Comparison of ENCODE assay signal across 8 cellular contexts in the genomic region with DNA sequence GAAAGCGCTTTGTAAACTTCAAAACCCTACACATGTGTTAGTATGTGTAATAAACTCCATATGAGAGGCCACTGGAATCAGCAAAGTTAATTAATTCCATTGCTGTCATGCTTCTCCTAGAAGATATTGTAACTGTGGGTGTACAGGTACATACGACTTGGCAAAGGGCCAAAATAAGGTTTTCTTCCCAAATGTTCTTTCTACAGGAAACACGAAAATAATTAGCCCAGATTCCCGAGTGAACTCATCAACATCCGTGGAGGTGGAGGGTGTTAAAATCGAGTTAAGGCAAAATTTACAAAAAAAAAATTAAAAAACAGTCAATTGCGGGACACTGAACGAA. TPM values are rescaled to one million over a fixed set of nuclear protein-coding genes. Genes with fewer than 3 reads are reported as not detected.
A peak's percentile ranks its signal among the peaks of the same experiment; 100 is the strongest.
DNase-seq lines count a peak whose midpoint lies in the region; ATAC-seq, FAIRE-seq and TF ChIP-seq lines count a peak whose summit lies in the region.

No MANE protein-coding gene starts in this region.

- H3K27ac ChIP-seq in body of pancreas, result peak overlapping the region; percentile 40 to 91 (median 83)
- H3K27ac ChIP-seq in HepG2 (ENCODE audit: extremely low read length, insufficient read depth, low read length), result peak overlapping the region; percentile 95
- peak overlapping the region; percentile 78 to 81 for H3K27ac ChIP-seq in tibial artery

- intact Hi-C loops in body of pancreas (cut with DNase I), result no loop called here
- intact Hi-C loops in HepG2 (cut with micrococcal nuclease; ENCODE audit: unreplicated experiment), result loop anchor here (2.0 to 5.0 kb wide), 3 partner anchors 78 to 207 kb away; a partner anchor contains a TSS
- intact Hi-C loops in tibial artery (cut with DNase I; ENCODE audit: low total_unique reads), result loop anchor here (10.0 kb wide), 1 partner anchor 196 kb away; a partner anchor contains a TSS

- H3K36me3 ChIP-seq in body of pancreas (replicated peaks in 1 of 2; ENCODE audit: insufficient read depth in 1 of 2, low read depth in 2 of 2) (no peaks in the 10 kb centered on the region), HepG2 (replicated peaks in 1 of 2; ENCODE audit: control insufficient read depth in 1 of 2, insufficient read depth in 2 of 2, low read length in 2 of 2) (no peaks in the 10 kb centered on the region), tibial artery (no peaks in the 10 kb centered on the region)

- no peaks in the 10 kb centered on the region for H3K9me3 Mint-ChIP-seq in stimulated activated naive CD8-positive, alpha-beta T cell treated with anti-CD3 and anti-CD28 coated beads, Interleukin-15, Interleukin-2, amounts not matched to agents 100 ng/mL and 50 ng/mL, for 24 hours

- FAIRE-seq in HepG2 (lab: Jason Lieb, UNC), result no peak

- peaks cover 48% of the 10 kb centered on the region for H3K4me1 Mint-ChIP-seq in stimulated activated naive CD8-positive, alpha-beta T cell treated with anti-CD3 and anti-CD28 coated beads, Interleukin-15, Interleukin-2, amounts not matched to agents 100 ng/mL and 50 ng/mL, for 24 hours (ENCODE audit: low read depth)

- no peak for TF ChIP-seq EP300 in HepG2 (IDR thresholded peaks at IDR 0.05; ENCODE audit: low read depth in 2 of 2, low read length in 2 of 2)
- no peak for TF ChIP-seq EP300 in HepG2 (CRISPR knock-in tag; IDR thresholded peaks at IDR 0.05; ENCODE audit: borderline replicate concordance)

- H3K4me3 ChIP-seq in body of pancreas (peak overlapping the region; percentile 75 to 82), HepG2 (replicated peaks in 1 of 3; ENCODE audit: insufficient read depth in 1 of 3, low read depth in 2 of 3, low read length in 3 of 3) (peak overlapping the region; percentile 67 to 88 (median 86)), tibial artery (peak overlapping the region; percentile 83 to 87)

- no peak for TF ChIP-seq CTCF in body of pancreas (IDR thresholded peaks at IDR 0.05)
- no peak for TF ChIP-seq CTCF in HepG2 (CRISPR knock-in tag; IDR thresholded peaks at IDR 0.05)
- TF ChIP-seq CTCF in tibial artery (IDR thresholded peaks at IDR 0.05), result no peak

- peaks cover 4% of the 10 kb centered on the region for H3K36me3 Mint-ChIP-seq in stimulated activated naive CD8-positive, alpha-beta T cell treated with anti-CD3 and anti-CD28 coated beads, Interleukin-15, Interleukin-2, amounts not matched to agents 100 ng/mL and 50 ng/mL, for 24 hours (ENCODE audit: low read depth)

- H2AFZ ChIP-seq in HepG2 (ENCODE audit: low read length), result peak overlapping the region; percentile 98

- ATAC-seq in stimulated activated naive CD8-positive, alpha-beta T cell treated with anti-CD3 and anti-CD28 coated beads, Interleukin-15, Interleukin-2, amounts not matched to agents 100 U/mL and 50 U/mL, for 24 hours, result no peak
- peak; percentile 30 for ATAC-seq in body of pancreas
- peak; percentile 16 for ATAC-seq in HepG2
- ATAC-seq in HG03571 (IDR thresholded peaks at IDR 0.05; ENCODE audit: unreplicated experiment), result no peak

- BruUV-seq in HepG2 (replicated peaks; lab: Mats Ljungman, UMichigan), result no TSS peak

- H3K27me3 Mint-ChIP-seq in stimulated activated naive CD8-positive, alpha-beta T cell treated with anti-CD3 and anti-CD28 coated beads, Interleukin-15, Interleukin-2, amounts not matched to agents 100 ng/mL and 50 ng/mL, for 24 hours, result peaks cover 12% of the 10 kb centered on the region

- H4K20me1 ChIP-seq in HepG2 (ENCODE audit: insufficient read depth, low read length), result no peaks in the 10 kb centered on the region

- peaks cover 15% of the 10 kb centered on the region for H3K4me1 ChIP-seq in body of pancreas
- H3K4me1 ChIP-seq in HepG2 (ENCODE audit: insufficient read depth, low read length), result peaks cover 37% of the 10 kb centered on the region
- peaks cover 0 to 16% (median 6%) of the 10 kb centered on the region in 4 donors for H3K4me1 ChIP-seq in tibial artery

- peak overlapping the region; percentile 91 for H3K9ac ChIP-seq in HepG2 (ENCODE audit: insufficient read depth, low read depth, low read length)

- CTCF ChIA-PET in HepG2 (lab: Yijun Ruan, JAX; ENCODE audit: low intra/inter-chr PET ratio, low total read pairs), result no interaction called here

- H3K4me2 ChIP-seq in HepG2 (ENCODE audit: low read depth, low read length), result peak overlapping the region; percentile 81

- H3K4me3 Mint-ChIP-seq in stimulated activated naive CD8-positive, alpha-beta T cell treated with anti-CD3 and anti-CD28 coated beads, Interleukin-15, Interleukin-2, amounts not matched to agents 100 ng/mL and 50 ng/mL, for 24 hours, result peak overlapping the region; percentile 94

- H3K9me3 ChIP-seq in body of pancreas (no peaks in the 10 kb centered on the region), HepG2 (ENCODE audit: low read length) (peaks cover 7% of the 10 kb centered on the region; the same call in 1 of the 2 replicates), tibial artery (no peaks in the 10 kb centered on the region)

- no peaks in the 10 kb centered on the region for H3K27me3 ChIP-seq in body of pancreas
- peaks cover 0 to 5% of the 10 kb centered on the region in 2 experiments; a peak in 1 of 5 replicates for H3K27me3 ChIP-seq in HepG2 (ENCODE audit: control insufficient read depth in 1 of 2, insufficient read depth in 2 of 2, low read length in 2 of 2)
- no peaks in the 10 kb centered on the region for H3K27me3 ChIP-seq in tibial artery

- TF ChIP-seq POLR2A in body of pancreas (IDR thresholded peaks at IDR 0.05), result no peak
- no peak for TF ChIP-seq POLR2A in HepG2 (IDR thresholded peaks at IDR 0.05; ENCODE audit: insufficient read depth in 1 of 2, low read depth in 2 of 2, low read length in 2 of 2)

- 3 to 4% methylated on average over 8 of the region's 8 CpGs for WGBS in body of pancreas, 2 donors
- WGBS in HepG2 (ENCODE audit: low lambda C conversion rate), result 2% methylated on average over 8 of the region's 8 CpGs

- POLR2A ChIA-PET in HepG2 (lab: Yijun Ruan, JAX), result interaction anchor here (1.0 to 1.2 kb wide), 3 partner anchors 21 to 195 kb away, joined by 3 to 6 read pairs (median 5); no protein-coding TSS in a partner anchor

- DNase-seq in stimulated activated naive CD8-positive, alpha-beta T cell treated with anti-CD3 and anti-CD28 coated beads, Interleukin-15, Interleukin-2, amounts not matched to agents 100 U/mL and 50 U/mL, for 24 hours, result no peak
- DNase-seq in NCI-H2029 treated with DMSO at 0.1 percent for 48 hours (lab: John Stamatoyannopoulos, UW) (peak; percentile 57), body of pancreas (no peak), HepG2 (ENCODE audit: low spot score) (peak; percentile 34), tibial artery (no peak)
- DNase-seq in activated CD8-positive, alpha-beta memory T cell treated with anti-CD3 and anti-CD28 coated beads, Interleukin-2, amount 50 U/mL, for 48 hours, result no peak

- TF ChIP-seq RAD21 in HepG2 (CRISPR knock-in tag; IDR thresholded peaks at IDR 0.05), result no peak

- peaks cover 51% of the 10 kb centered on the region for H3K79me2 ChIP-seq in HepG2 (ENCODE audit: insufficient read depth, low read length)

- in situ Hi-C loops in HepG2 (cut with HindIII; ENCODE audit: extremely low pct_ligation_motif_present, low pct_unique_long_range_greater_than_20kb), result no loop called here

- peak overlapping the region; percentile 96 for H3K27ac Mint-ChIP-seq in stimulated activated naive CD8-positive, alpha-beta T cell treated with anti-CD3 and anti-CD28 coated beads, Interleukin-15, Interleukin-2, amounts not matched to agents 100 ng/mL and 50 ng/mL, for 24 hours

TF ChIP-seq in HepG2, 621 proteins besides CTCF, POLR2A, EP300 and RAD21 (continues in another document):
- TF ChIP-seq ATF1 (CRISPR knock-in tag; IDR thresholded peaks at IDR 0.05) (peak; percentile 19; the same call in 1 of the 2 replicates), ZKSCAN1 (IDR thresholded peaks at IDR 0.05; ENCODE audit: low read length) (no peak), KDM5A (IDR thresholded peaks at IDR 0.05; ENCODE audit: borderline replicate concordance, low read length) (peak; percentile 63; the same call in 1 of the 2 replicates), ZKSCAN8 (CRISPR knock-in tag; IDR thresholded peaks at IDR 0.05; ENCODE audit: borderline replicate concordance) (no peak)
- TF ChIP-seq, protein P1, sequence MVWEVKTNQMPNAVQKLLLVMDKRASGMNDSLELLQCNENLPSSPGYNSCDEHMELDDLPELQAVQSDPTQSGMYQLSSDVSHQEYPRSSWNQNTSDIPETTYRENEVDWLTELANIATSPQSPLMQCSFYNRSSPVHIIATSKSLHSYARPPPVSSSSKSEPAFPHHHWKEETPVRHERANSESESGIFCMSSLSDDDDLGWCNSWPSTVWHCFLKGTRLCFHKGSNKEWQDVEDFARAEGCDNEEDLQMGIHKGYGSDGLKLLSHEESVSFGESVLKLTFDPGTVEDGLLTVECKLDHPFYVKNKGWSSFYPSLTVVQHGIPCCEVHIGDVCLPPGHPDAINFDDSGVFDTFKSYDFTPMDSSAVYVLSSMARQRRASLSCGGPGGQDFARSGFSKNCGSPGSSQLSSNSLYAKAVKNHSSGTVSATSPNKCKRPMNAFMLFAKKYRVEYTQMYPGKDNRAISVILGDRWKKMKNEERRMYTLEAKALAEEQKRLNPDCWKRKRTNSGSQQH (CRISPR knock-in tag; IDR thresholded peaks at IDR 0.05; ENCODE audit: low read depth), result 0 out of 2 replicates have a peak, but pooled peaks have one; percentile 7

RNA-seq across cellular contexts. Expression of a gene that starts 0.6 kb away (rescaled TPM):
- 10 to 100 TPM; 12.2 to 19.5 TPM for total RNA-seq in body of pancreas
- 40.7 and 40.9 TPM in 2 replicates for total RNA-seq in HepG2 (2016; rRNA removed; fragmentation: Illumina TruSeq; extraction: Trizol)
- 82.7 and 85.0 TPM in 2 replicates for total RNA-seq in HepG2 (2016; cell fraction: cytosol; rRNA removed; fragmentation: Illumina TruSeq; extraction: Trizol; ENCODE audit: low read depth)
- total RNA-seq in HepG2 (2016; cell fraction: insoluble cytoplasmic fraction; rRNA removed; fragmentation: Illumina TruSeq; extraction: Trizol), result 42.0 and 42.1 TPM in 2 replicates
- 17.5 and 19.0 TPM in 2 replicates for total RNA-seq in HepG2 (2016; cell fraction: membrane; rRNA removed; fragmentation: Illumina TruSeq; extraction: Trizol)
- 67.9 and 72.9 TPM in 2 replicates for total RNA-seq in HepG2 (2016; cell fraction: nucleus; rRNA removed; fragmentation: Illumina TruSeq; extraction: Trizol)
- polyA plus RNA-seq in HepG2 (2011; rRNA removed), result 61.3 and 66.8 TPM in 2 replicates
- 22.2 and 31.0 TPM in 2 replicates for polyA plus RNA-seq in HepG2 (2011; cell fraction: cytosol; rRNA removed)
- polyA plus RNA-seq in HepG2 (2011; cell fraction: nucleus; rRNA removed), result 63.9 and 104 TPM in 2 replicates
- 54.7 and 60.6 TPM in 2 replicates for polyA plus RNA-seq in HepG2 (2012)
- polyA plus RNA-seq in HepG2 (2016; cell fraction: cytosol; fragmentation: Illumina TruSeq; extraction: Trizol; ENCODE audit: low read depth), result 1.8 and 2.8 TPM in 2 replicates
- polyA plus RNA-seq in HepG2 (2016; cell fraction: insoluble cytoplasmic fraction; fragmentation: Illumina TruSeq; extraction: Trizol; ENCODE audit: low read depth), result 37.6 and 38.7 TPM in 2 replicates
- 3.3 and 3.8 TPM in 2 replicates for polyA plus RNA-seq in HepG2 (2016; cell fraction: membrane; fragmentation: Illumina TruSeq; extraction: Trizol; ENCODE audit: low read depth)
- polyA plus RNA-seq in HepG2 (2016; cell fraction: nucleus; fragmentation: Illumina TruSeq; extraction: Trizol; ENCODE audit: insufficient read depth, low read depth), result 81.1 and 87.3 TPM in 2 replicates
- 18.7 and 22.7 TPM in 2 replicates for polyA minus RNA-seq in HepG2 (2011; rRNA and poly(A)+ RNA removed; ENCODE audit: low replicate concordance)
- 19.3 and 23.6 TPM in 2 replicates for polyA minus RNA-seq in HepG2 (2011; cell fraction: cytosol; rRNA and poly(A)+ RNA removed)
- polyA minus RNA-seq in HepG2 (2011; cell fraction: nucleus; rRNA and poly(A)+ RNA removed), result 160 and 171 TPM in 2 replicates

Comparison
In these comparisons a context has a peak if more than half of its experiments do, and no peak if none do; other contexts are left out.
1. ATAC-seq: peak in body of pancreas (single experiment) and HepG2 (single experiment); none in stimulated activated naive CD8-positive, alpha-beta T cell treated with anti-CD3 and anti-CD28 coated beads, Interleukin-15, Interleukin-2, amounts not matched to agents 100 U/mL and 50 U/mL, for 24 hours (single experiment) and HG03571 (single experiment).
2. DNase-seq: peak in NCI-H2029 treated with DMSO at 0.1 percent for 48 hours (single experiment) and HepG2 (single experiment); none in stimulated activated naive CD8-positive, alpha-beta T cell treated with anti-CD3 and anti-CD28 coated beads, Interleukin-15, Interleukin-2, amounts not matched to agents 100 U/mL and 50 U/mL, for 24 hours (single experiment), body of pancreas (0 of 4), tibial artery (0 of 2) and activated CD8-positive, alpha-beta memory T cell treated with anti-CD3 and anti-CD28 coated beads, Interleukin-2, amount 50 U/mL, for 48 hours (single experiment).
3. Peak in every context shown above with its lines, with median percentiles within 50 percentile points of each other: H3K27ac ChIP-seq and H3K4me3 ChIP-seq.